In the genomic region with DNA sequence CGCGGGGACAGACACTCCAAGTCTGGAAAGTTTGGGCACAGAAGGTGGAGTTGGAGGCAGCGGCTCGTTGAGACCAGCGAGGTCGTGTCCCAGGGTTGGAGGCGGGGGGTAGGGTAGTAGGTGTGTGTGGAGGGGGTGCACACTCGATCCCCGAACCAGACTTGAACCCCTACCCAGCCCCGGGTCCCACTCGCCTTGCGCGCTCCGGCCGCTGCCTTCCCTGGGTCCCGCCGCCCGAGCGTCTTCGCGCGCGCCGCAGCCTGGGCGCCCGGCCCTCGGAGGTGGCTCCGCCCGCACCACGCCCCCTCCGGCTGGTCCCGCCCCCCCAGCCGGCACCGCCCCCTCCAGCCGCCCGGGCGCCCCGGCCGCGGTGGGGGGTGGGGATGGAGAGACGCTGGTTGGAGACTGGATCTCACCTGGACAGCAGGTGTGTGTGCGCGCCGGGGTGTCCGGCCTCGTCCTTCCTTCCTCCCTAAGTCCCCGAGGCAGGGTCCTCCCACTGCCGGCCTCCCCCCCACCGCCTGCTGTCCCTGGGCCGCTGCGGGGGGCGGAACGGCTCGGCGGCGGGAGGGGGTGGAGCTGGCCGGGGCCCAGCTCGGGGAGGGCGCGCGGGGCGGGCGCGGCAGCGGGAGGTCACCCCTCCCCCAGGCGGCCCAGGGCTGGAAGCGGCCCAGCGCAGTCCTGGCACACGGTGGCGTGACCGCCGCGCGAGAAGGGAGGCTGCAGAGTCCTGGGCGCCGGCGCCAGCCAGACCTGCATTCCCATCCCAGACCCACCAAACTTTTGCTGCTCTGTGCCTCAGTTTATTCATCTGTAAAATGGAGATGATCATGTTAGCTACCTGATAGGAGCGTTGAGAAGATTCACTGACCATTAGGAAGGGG, we compare ENCODE assay signal across 7 cellular contexts. TPM values are rescaled to one million over a fixed set of nuclear protein-coding genes. Genes with fewer than 3 reads are reported as not detected.
DNase-seq lines count a peak whose midpoint lies in the region; ATAC-seq and TF ChIP-seq lines count a peak whose summit lies in the region.

A gene (minus strand): TSS at position 255 of the 884 bp plus-strand sequence. CDS start 3,034 bp downstream, outside the sequence.

- H3K9me3 ChIP-seq in spleen: no peaks in the 10 kb centered on the region

- intact Hi-C loops in spleen (cut with DNase I; ENCODE audit: low total_unique reads): no loop called here

- ATAC-seq in GM18511 (IDR thresholded peaks at IDR 0.05; ENCODE audit: unreplicated experiment) (peak; percentile 82), HG02970 (IDR thresholded peaks at IDR 0.05; ENCODE audit: low FRiP score, unreplicated experiment) (peak; percentile 62)

- peak in 4 of 11 experiments; percentile 2 to 31 (median 19) for TF ChIP-seq CTCF in spleen (IDR thresholded peaks at IDR 0.05 in 8 of 11, conservative IDR thresholded peaks at IDR 0.05 in 3 of 11)

- peaks cover 0 to 28% (median 4%) of the 10 kb centered on the region in 7 donors for H3K27me3 ChIP-seq in spleen (replicated peaks in 1 of 7)

- H3K27ac ChIP-seq in caudate nucleus (ENCODE audit: low read depth, low read length) (peak within 1 kb of the TSS; percentile 78), spleen (peak within 1 kb of the TSS in 7 of 8 donors; percentile 62 to 87 (median 82))

- H3K4me1 ChIP-seq in spleen: peaks cover 12 to 63% (median 34%) of the 10 kb centered on the region in 6 donors

- DNase-seq in NCI-H2171 (lab: John Stamatoyannopoulos, UW) (peak; percentile 72), caudate nucleus (lab: John Stamatoyannopoulos, UW) (peak in 57 of 61 donors; percentile 2 to 88 (median 66)), inferior parietal cortex (ENCODE audit: extremely low spot score) (peak; percentile 49), spleen (peak; percentile 92)
- peak; percentile 52 to 62 (median 56) for DNase-seq in activated CD4-positive, CD25-positive, alpha-beta regulatory T cell (lab: John Stamatoyannopoulos, UW)

- 0 to 4% (median 2%) methylated on average over 18 to 78 of the region's 78 CpGs for WGBS in spleen, 5 donors

- peak in 1 of 3 donors; percentile 5 for TF ChIP-seq POLR2A in spleen (IDR thresholded peaks at IDR 0.05)

- peak within 1 kb of the TSS; percentile 64 to 91 (median 70) for H3K4me3 ChIP-seq in spleen

- peaks cover 0 to 50% (median 4%) of the 10 kb centered on the region in 6 donors for H3K36me3 ChIP-seq in spleen

RNA-seq across cellular contexts. Expression of the gene that starts here (rescaled TPM):
- 100 to 1,000 TPM in 4 of 7 donors, 10 to 100 TPM in 3; 47.7 to 144 (median 117) TPM for total RNA-seq in spleen
- polyA plus RNA-seq in spleen: 10 to 100 TPM; 16.3 to 34.9 (median 20.1) TPM

Comparison
In these comparisons a context has a peak if more than half of its experiments do, and no peak if none do; other contexts are left out.
1. Peak in every context shown above with its lines: DNase-seq, ATAC-seq, H3K4me3 ChIP-seq and H3K27ac ChIP-seq.